8 cellular contexts compared by ENCODE assay signal in the genomic region with DNA sequence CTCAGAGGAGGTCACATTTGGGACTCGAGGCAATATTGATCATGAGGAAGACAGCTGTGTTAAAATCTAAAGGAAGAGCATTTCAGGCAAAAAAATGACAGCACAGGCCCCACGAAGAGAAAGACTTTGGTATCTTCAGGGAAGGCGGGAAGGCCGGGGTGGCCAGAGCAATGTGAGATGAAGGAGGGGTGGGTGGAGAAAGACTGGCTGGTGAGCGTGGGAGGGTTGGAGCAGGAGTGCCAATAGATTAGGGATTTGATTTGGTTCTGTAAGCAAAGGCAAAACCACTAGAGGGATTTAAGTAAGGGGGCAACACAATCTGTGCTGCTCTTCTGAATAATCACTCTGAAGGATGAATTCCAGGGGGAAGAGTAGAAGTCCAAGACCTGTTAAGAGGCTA.
"Had no signal": no experiment of that assay in that cellular context is flagged by ENCODE, and none has a peak within 500 bp of the region (broad histone marks: within the 10 kb centered on the region; RNA-seq: fewer than 3 reads in every experiment).

No MANE protein-coding gene starts in this region.

- H3K9ac ChIP-seq: GM23248 had no signal

- DNase-seq: GM23248, GOT3, H7, KG1 had no signal

- H3K9me3 ChIP-seq: HAP-1 had no signal

- H3K36me3 Mint-ChIP-seq: IgD-negative memory B cell had no signal

- H3K9me3 Mint-ChIP-seq: IgD-negative memory B cell had no signal

- H3K4me3 ChIP-seq: GM23248, HAP-1 had no signal

- H2AFZ ChIP-seq: GM23248 had no signal

- H3K4me3 Mint-ChIP-seq: IgD-negative memory B cell had no signal

- ATAC-seq: HCT116, HepG2 had no signal

- H3K27ac ChIP-seq: GM23248 had no signal

- H3K27me3 Mint-ChIP-seq: IgD-negative memory B cell had no signal

- H3K4me1 Mint-ChIP-seq: IgD-negative memory B cell had no signal

- H3K36me3 ChIP-seq: HAP-1 had no signal

- FAIRE-seq: HepG2 had no signal

- H3K27ac Mint-ChIP-seq: IgD-negative memory B cell had no signal
